In the genomic region with DNA sequence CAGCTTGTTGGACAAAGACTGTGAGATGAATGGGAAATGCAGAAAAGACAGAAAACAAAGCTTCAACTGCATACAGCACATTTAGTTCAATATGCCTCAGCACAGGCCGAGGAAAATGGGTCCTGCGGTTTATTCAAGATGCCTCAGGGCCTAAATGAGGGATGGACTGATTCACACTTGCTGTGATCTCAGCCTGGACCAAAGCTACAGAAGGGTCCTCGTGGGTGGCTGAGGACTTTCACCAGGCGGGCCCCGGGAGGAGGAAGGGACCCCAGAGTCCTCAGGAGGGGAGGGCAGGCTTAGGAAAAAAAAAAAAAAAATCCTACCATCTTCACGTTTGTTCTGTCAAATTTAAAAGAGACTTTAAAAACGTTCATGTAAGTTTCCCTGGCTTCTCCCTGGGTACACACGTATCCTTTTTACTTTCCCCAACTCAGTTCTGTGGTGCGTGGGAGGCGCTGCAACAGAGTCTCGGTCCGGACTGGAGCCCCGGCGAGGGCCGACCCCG, we compare ENCODE assay signal across 8 cellular contexts. TPM values are rescaled to one million over a fixed set of nuclear protein-coding genes. Genes with fewer than 3 reads are reported as not detected.
DNase-seq lines count a peak whose midpoint lies in the region; ATAC-seq and TF ChIP-seq lines count a peak whose summit lies in the region.

No MANE protein-coding gene starts in this region.

- H3K36me3 ChIP-seq in left ventricle myocardium inferior = peaks cover 8% of the 10 kb centered on the region
- peaks cover 0 to 7% of the 10 kb centered on the region in 2 donors for H3K36me3 ChIP-seq in gastrocnemius medialis

- peaks cover 41% of the 10 kb centered on the region for H3K36me3 Mint-ChIP-seq in activated T-cell treated with anti-CD3 and anti-CD28 coated beads, Interleukin-2, amount 50 U/mL, for 24 hours (ENCODE audit: low read depth)
- peaks cover 2% of the 10 kb centered on the region for H3K36me3 Mint-ChIP-seq in activated naive CD4-positive, alpha-beta T cell treated with anti-CD3 and anti-CD28 coated beads, Interleukin-2, amount 50 U/mL, for 24 hours

- no peaks in the 10 kb centered on the region for H3K9me3 ChIP-seq in left ventricle myocardium inferior (replicated peaks)
- no peaks in the 10 kb centered on the region for H3K9me3 ChIP-seq in gastrocnemius medialis

- ATAC-seq in gastrocnemius medialis = peak; percentile 8 to 19
- ATAC-seq in GM18858 (IDR thresholded peaks at IDR 0.05; ENCODE audit: unreplicated experiment) = no peak

- H3K27ac ChIP-seq in left ventricle myocardium inferior (replicated peaks) (peak overlapping the region; percentile 92), gastrocnemius medialis (peak overlapping the region; percentile 76 to 92 (median 85))

- H3K27me3 ChIP-seq in left ventricle myocardium inferior (ENCODE audit: low read depth) (no peaks in the 10 kb centered on the region), gastrocnemius medialis (no peaks in the 10 kb centered on the region)

- in situ Hi-C loops in gastrocnemius medialis (cut with MboI; ENCODE audit: low sequenced_read_pairs in 4 of 4) = loop anchor here in 1 of 4 donors (25.0 kb wide), 1 partner anchor 226 kb away; the partner anchor contains the start of gene ZNF746

- DNase-seq in activated T-cell treated with anti-CD3 and anti-CD28 coated beads, Interleukin-2, amount 50 U/mL, for 24 hours = no peak
- no peak for DNase-seq in activated T-cell treated with anti-CD3 and anti-CD28 coated beads, Interleukin-2, amount 50 U/mL, for 1 hour
- peak; percentile 46 for DNase-seq in HPDE6-E6E7 (ENCODE audit: extremely low spot score)
- no peak for DNase-seq in left ventricle myocardium inferior
- DNase-seq in gastrocnemius medialis = no peak
- no peak for DNase-seq in SW 1271 (lab: John Stamatoyannopoulos, UW)

- peak overlapping the region; percentile 69 for H3K4me3 ChIP-seq in left ventricle myocardium inferior
- peak overlapping the region; percentile 59 to 83 (median 62) for H3K4me3 ChIP-seq in gastrocnemius medialis

- intact Hi-C loops in left ventricle myocardium inferior (cut with micrococcal nuclease) = no loop called here
- intact Hi-C loops in gastrocnemius medialis (cut with DNase I; ENCODE audit: low total_unique reads) = loop anchor here (5.0 kb wide), 2 partner anchors 161 to 236 kb away; partner anchors contain the start of gene ZNF746

- H3K9me3 Mint-ChIP-seq in activated T-cell treated with anti-CD3 and anti-CD28 coated beads, Interleukin-2, amount 50 U/mL, for 24 hours = no peaks in the 10 kb centered on the region
- no peaks in the 10 kb centered on the region for H3K9me3 Mint-ChIP-seq in activated naive CD4-positive, alpha-beta T cell treated with anti-CD3 and anti-CD28 coated beads, Interleukin-2, amount 50 U/mL, for 24 hours

- H3K4me1 Mint-ChIP-seq in activated T-cell treated with anti-CD3 and anti-CD28 coated beads, Interleukin-2, amount 50 U/mL, for 24 hours (ENCODE audit: low read depth) = peaks cover 62% of the 10 kb centered on the region
- H3K4me1 Mint-ChIP-seq in activated naive CD4-positive, alpha-beta T cell treated with anti-CD3 and anti-CD28 coated beads, Interleukin-2, amount 50 U/mL, for 24 hours = peaks cover 40% of the 10 kb centered on the region

- peak overlapping the region; percentile 97 for H3K27ac Mint-ChIP-seq in activated T-cell treated with anti-CD3 and anti-CD28 coated beads, Interleukin-2, amount 50 U/mL, for 24 hours
- H3K27ac Mint-ChIP-seq in activated naive CD4-positive, alpha-beta T cell treated with anti-CD3 and anti-CD28 coated beads, Interleukin-2, amount 50 U/mL, for 24 hours = peak overlapping the region; percentile 93

- peak overlapping the region; percentile 79 for H3K4me3 Mint-ChIP-seq in activated T-cell treated with anti-CD3 and anti-CD28 coated beads, Interleukin-2, amount 50 U/mL, for 24 hours
- peak overlapping the region; percentile 87 for H3K4me3 Mint-ChIP-seq in activated naive CD4-positive, alpha-beta T cell treated with anti-CD3 and anti-CD28 coated beads, Interleukin-2, amount 50 U/mL, for 24 hours

- no peak for TF ChIP-seq CTCF in left ventricle myocardium inferior (IDR thresholded peaks at IDR 0.05; ENCODE audit: borderline replicate concordance)
- no peak for TF ChIP-seq CTCF in gastrocnemius medialis (IDR thresholded peaks at IDR 0.05 in 4 of 5, conservative IDR thresholded peaks at IDR 0.05 in 1 of 5)

- H3K27me3 Mint-ChIP-seq in activated T-cell treated with anti-CD3 and anti-CD28 coated beads, Interleukin-2, amount 50 U/mL, for 24 hours = no peaks in the 10 kb centered on the region
- no peaks in the 10 kb centered on the region for H3K27me3 Mint-ChIP-seq in activated naive CD4-positive, alpha-beta T cell treated with anti-CD3 and anti-CD28 coated beads, Interleukin-2, amount 50 U/mL, for 24 hours

- H3K4me1 ChIP-seq in left ventricle myocardium inferior (peaks cover 30% of the 10 kb centered on the region), gastrocnemius medialis (peaks cover 12 to 18% of the 10 kb centered on the region in 2 donors)

- TF ChIP-seq POLR2A in gastrocnemius medialis (IDR thresholded peaks at IDR 0.05) = no peak

RNA-seq across cellular contexts. Expression of gene ZNF783, which starts 0.6 kb away (rescaled TPM):
- total RNA-seq in left ventricle myocardium inferior (4.5 TPM), gastrocnemius medialis (1 to 10 TPM; 3.4 to 7.1 (median 5.5) TPM)

RNA-seq across cellular contexts. Expression of gene ZNF212, which starts 21.9 kb away (rescaled TPM):
- 5.4 TPM for total RNA-seq in left ventricle myocardium inferior
- total RNA-seq in gastrocnemius medialis = 1 to 10 TPM; 3.7 to 7.5 (median 4.7) TPM
